ENCODE assay signal across 29 cellular contexts in the genomic region with DNA sequence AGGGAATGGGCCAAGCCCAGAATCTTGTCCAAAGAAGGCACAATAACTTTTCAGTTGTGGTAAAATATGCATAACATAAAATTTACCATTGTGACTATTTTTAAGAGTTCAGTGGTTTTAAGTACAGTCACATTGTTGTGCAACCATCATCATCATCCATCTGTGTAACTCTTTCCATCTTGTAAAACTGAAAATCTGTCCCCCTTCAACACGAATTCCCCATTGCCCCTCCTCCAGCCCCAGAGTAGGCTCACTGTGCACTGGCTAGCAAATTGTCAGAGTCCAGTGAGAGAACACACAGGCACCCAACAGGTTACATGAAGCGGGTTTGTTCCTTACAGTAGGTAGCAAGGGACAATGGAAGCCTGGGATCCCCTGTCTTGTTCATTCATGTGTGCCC. TPM values are rescaled to one million over a fixed set of nuclear protein-coding genes. Genes with fewer than 3 reads are reported as not detected.
"Had no signal": no experiment of that assay in that cellular context is flagged by ENCODE, and none has a peak within 500 bp of the region (broad histone marks: within the 10 kb centered on the region; RNA-seq: fewer than 3 reads in every experiment).

No MANE protein-coding gene starts in this region.

- ATAC-seq: gastroesophageal sphincter; left colon; right lobe of liver; stimulated activated memory B cell treated with anti-CD40 and anti-IgM and Interleukin-4, amounts not matched to agents 10 μg/mL and 1 μg/mL and 100 μg/mL, for 72 hours; upper lobe of right lung had no signal

- DNase-seq: activated CD4-positive, alpha-beta memory T cell treated with anti-CD3 and anti-CD28 coated beads for 36 hours; activated CD4-positive, alpha-beta T cell treated with anti-CD3 and anti-CD28 coated beads for 48 hours; activated CD8-positive, alpha-beta memory T cell treated with anti-CD3 and anti-CD28 coated beads, Interleukin-2, amount 50 U/mL, for 4 hours; activated naive CD4-positive, alpha-beta T cell; activated T-cell treated with anti-CD3 and anti-CD28 coated beads, Interleukin-2, amount 50 U/mL, for 24 hours; cerebellar nuclear complex; colonic mucosa; effector CD8-positive, alpha-beta T cell; kidney; left colon; mammary epithelial cell; ovary; right lobe of liver; stimulated activated CD4-positive, alpha-beta T cell treated with anti-CD3 and anti-CD28 coated beads, Interleukin-4, amount 100 ng/mL, for 24 hours; T-helper 1 cell; tibial artery; upper lobe of right lung had no signal

- H3K27ac Mint-ChIP-seq: activated CD4-positive, alpha-beta memory T cell treated with anti-CD3 and anti-CD28 coated beads for 36 hours; activated naive CD8-positive, alpha-beta T cell; activated T-cell treated with anti-CD3 and anti-CD28 coated beads, Interleukin-2, amount 50 U/mL, for 24 hours; brain; nephron; progenitor cell of endocrine pancreas; stimulated activated memory B cell treated with anti-CD40 and anti-IgM and Interleukin-4, amounts not matched to agents 10 μg/mL and 1 μg/mL and 100 μg/mL, for 72 hours had no signal

- H3K4me3 Mint-ChIP-seq: activated CD4-positive, alpha-beta memory T cell treated with anti-CD3 and anti-CD28 coated beads for 36 hours; activated naive CD8-positive, alpha-beta T cell; activated T-cell treated with anti-CD3 and anti-CD28 coated beads, Interleukin-2, amount 50 U/mL, for 24 hours; brain; nephron; stimulated activated memory B cell treated with anti-CD40 and anti-IgM and Interleukin-4, amounts not matched to agents 10 μg/mL and 1 μg/mL and 100 μg/mL, for 72 hours had no signal

- H3K9me3 Mint-ChIP-seq: activated CD4-positive, alpha-beta memory T cell treated with anti-CD3 and anti-CD28 coated beads for 36 hours; activated T-cell treated with anti-CD3 and anti-CD28 coated beads, Interleukin-2, amount 50 U/mL, for 24 hours; stimulated activated memory B cell treated with anti-CD40 and anti-IgM and Interleukin-4, amounts not matched to agents 10 μg/mL and 1 μg/mL and 100 μg/mL, for 72 hours had no signal

- H3K36me3 Mint-ChIP-seq: activated CD4-positive, alpha-beta memory T cell treated with anti-CD3 and anti-CD28 coated beads for 36 hours; activated naive CD8-positive, alpha-beta T cell; brain; stimulated activated memory B cell treated with anti-CD40 and anti-IgM and Interleukin-4, amounts not matched to agents 10 μg/mL and 1 μg/mL and 100 μg/mL, for 72 hours had no signal

RNA-seq across cellular contexts. Expression of a gene that starts 13.7 kb away (rescaled TPM):
- total RNA-seq: ascending aorta, colonic mucosa, dermis microvascular lymphatic vessel endothelial cell, fibroblast of villous mesenchyme, kidney, liver, mammary epithelial cell, ovary, renal cortical epithelial cell, right lobe of liver, suprapubic skin, upper lobe of right lung had no signal
- polyA plus RNA-seq: liver had no signal
